18 cellular contexts compared by ENCODE assay signal in the genomic region with DNA sequence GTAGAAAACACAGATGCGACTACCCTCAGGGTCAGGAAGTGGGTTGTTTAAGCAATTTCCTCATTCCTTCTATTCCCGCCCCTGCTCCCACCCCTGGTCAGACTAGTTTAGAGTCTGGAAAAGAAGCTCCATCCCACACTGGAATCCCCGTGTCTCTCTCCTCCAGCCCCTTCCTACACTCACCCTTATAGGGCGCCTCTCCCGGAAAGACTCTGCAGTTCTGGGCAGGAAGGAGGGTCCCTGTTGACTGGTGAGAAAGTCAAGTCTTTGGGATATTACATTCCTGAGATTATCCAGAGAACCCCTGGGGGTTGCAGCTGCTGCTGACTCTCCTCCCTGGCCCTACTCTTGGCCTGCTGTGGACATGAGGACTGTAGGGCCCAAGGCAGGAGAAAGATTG. TPM values are rescaled to one million over a fixed set of nuclear protein-coding genes. Genes with fewer than 3 reads are reported as not detected.
A peak's percentile ranks its signal among the peaks of the same experiment; 100 is the strongest.
DNase-seq lines count a peak whose midpoint lies in the region; ATAC-seq and TF ChIP-seq lines count a peak whose summit lies in the region.
"Had no signal": no experiment of that assay in that cellular context is flagged by ENCODE, and none has a peak within 500 bp of the region (broad histone marks: within the 10 kb centered on the region; RNA-seq: fewer than 3 reads in every experiment).

No MANE protein-coding gene starts in this region.

- H3K4me3 Mint-ChIP-seq in endodermal cell, result no peak overlapping the region
- H3K4me3 Mint-ChIP-seq in immature natural killer cell, result no peak overlapping the region
- H3K4me3 Mint-ChIP-seq in activated T-helper 2 cell treated with anti-CD3 and anti-CD28 coated beads, Interferon-gamma antibody, Interleukin-2, Interleukin-4, amounts not matched to agents 10 μg/mL and 5 μg/mL and 100 μg/mL, durations not matched to agents 14 hours and 24 hours and 36 hours (ENCODE audit: low read depth), result no peak overlapping the region
- H3K4me3 Mint-ChIP-seq: activated naive CD4-positive, alpha-beta T cell treated with anti-CD3 and anti-CD28 coated beads for 36 hours; CD4-positive, alpha-beta T cell; effector memory CD8-positive, alpha-beta T cell; T-helper 1 cell treated with Interleukin-12 subunit alpha and Interleukin-12 subunit beta and Interleukin-4 antibody, amounts not matched to agents 30 μg/mL and 1 μg/mL, for 36 hours had no signal

- no peaks in the 10 kb centered on the region for H3K79me2 ChIP-seq in mesendoderm (ENCODE audit: control insufficient read depth, insufficient read depth, low read length)

- H3K4me2 ChIP-seq in BLaER1 treated with 17β-estradiol and CSF1 and Interleukin-3, amounts not matched to agents 10 nM and 100 nM, result peak overlapping the region in 8 of 11 experiments; percentile 35 to 75 (median 62); a peak in 16 of 22 replicates
- H3K4me2 ChIP-seq in mesendoderm (ENCODE audit: low read length), result no peak overlapping the region

- 77 to 100% methylated on average over 1 to 3 of the region's 5 CpGs for WGBS in endodermal cell (ENCODE audit: insufficient coverage in 1 of 2, insufficient read length in 1 of 2), 2 experiments
- WGBS in mesendoderm (ENCODE audit: extremely low coverage, insufficient coverage, low lambda C conversion rate), result no CpG with 5 or more reads among the region's 5 CpGs

- ATAC-seq in esophagus mucosa, result no peak
- ATAC-seq: effector memory CD8-positive, alpha-beta T cell had no signal

- H3K27me3 Mint-ChIP-seq in endodermal cell (ENCODE audit: insufficient read depth) (no peaks in the 10 kb centered on the region), immature natural killer cell (ENCODE audit: low read depth in 3 of 3) (peaks cover 0 to 10% (median 3%) of the 10 kb centered on the region in 3 donors)
- no peaks in the 10 kb centered on the region for H3K27me3 Mint-ChIP-seq in activated T-helper 2 cell treated with anti-CD3 and anti-CD28 coated beads, Interferon-gamma antibody, Interleukin-2, Interleukin-4, amounts not matched to agents 10 μg/mL and 5 μg/mL and 100 μg/mL, durations not matched to agents 14 hours and 24 hours and 36 hours (ENCODE audit: low read depth)
- H3K27me3 Mint-ChIP-seq: effector memory CD8-positive, alpha-beta T cell had no signal

- peak overlapping the region; percentile 49 for H3K56ac ChIP-seq in mesendoderm (ENCODE audit: low read length)

- H3K27me3 ChIP-seq in BLaER1 treated with 17β-estradiol and CSF1 and Interleukin-3, amounts not matched to agents 10 nM and 100 nM, result peaks cover 41 to 84% (median 70%) of the 10 kb centered on the region in 11 experiments
- H3K27me3 ChIP-seq in HUES48 (ENCODE audit: control insufficient read depth, insufficient read depth, low read length), result no peaks in the 10 kb centered on the region
- no peaks in the 10 kb centered on the region for H3K27me3 ChIP-seq in endodermal cell (ENCODE audit: control insufficient read depth, insufficient read depth, low read length, poor library complexity, severe bottlenecking)
- no peaks in the 10 kb centered on the region for H3K27me3 ChIP-seq in mesendoderm (ENCODE audit: insufficient read depth, low read length, poor library complexity)
- H3K27me3 ChIP-seq: neutrophil had no signal

- intact Hi-C loops in activated T-helper 2 cell treated with anti-CD3 and anti-CD28 coated beads, Interferon-gamma antibody, Interleukin-2, Interleukin-4, amounts not matched to agents 10 μg/mL and 5 μg/mL and 100 μg/mL, durations not matched to agents 14 hours and 24 hours and 36 hours (cut with micrococcal nuclease), result no loop called here

- H3K9me3 Mint-ChIP-seq in endodermal cell (peaks cover 71% of the 10 kb centered on the region), immature natural killer cell (peaks cover 0 to 2% (median 0%) of the 10 kb centered on the region in 6 donors)
- H3K9me3 Mint-ChIP-seq in activated T-helper 2 cell treated with anti-CD3 and anti-CD28 coated beads, Interferon-gamma antibody, Interleukin-2, Interleukin-4, amounts not matched to agents 10 μg/mL and 5 μg/mL and 100 μg/mL, durations not matched to agents 14 hours and 24 hours and 36 hours, result peaks cover 3% of the 10 kb centered on the region
- H3K9me3 Mint-ChIP-seq: activated naive CD4-positive, alpha-beta T cell treated with anti-CD3 and anti-CD28 coated beads for 36 hours; CD4-positive, alpha-beta T cell; effector memory CD8-positive, alpha-beta T cell; T-helper 1 cell treated with Interleukin-12 subunit alpha and Interleukin-12 subunit beta and Interleukin-4 antibody, amounts not matched to agents 30 μg/mL and 1 μg/mL, for 36 hours had no signal

- no peak overlapping the region for H4K5ac ChIP-seq in mesendoderm (ENCODE audit: low read length)

- no peak overlapping the region for H2BK5ac ChIP-seq in mesendoderm (ENCODE audit: low read length)

- no peak overlapping the region for H3K4me3 ChIP-seq in BLaER1 treated with 17β-estradiol and CSF1 and Interleukin-3, amounts not matched to agents 10 nM and 100 nM
- H3K4me3 ChIP-seq in HUES48 (ENCODE audit: low read depth, low read length) (no peak overlapping the region), endodermal cell (ENCODE audit: low read length) (no peak overlapping the region), mesendoderm (ENCODE audit: low read length) (no peak overlapping the region)

- no peaks in the 10 kb centered on the region for H3K36me3 ChIP-seq in BLaER1 treated with 17β-estradiol and CSF1 and Interleukin-3, amounts not matched to agents 10 nM and 100 nM
- no peaks in the 10 kb centered on the region for H3K36me3 ChIP-seq in HUES48 (ENCODE audit: control insufficient read depth, insufficient read depth, low read length)
- H3K36me3 ChIP-seq in endodermal cell (ENCODE audit: control insufficient read depth, insufficient read depth, low read length), result no peaks in the 10 kb centered on the region
- no peaks in the 10 kb centered on the region for H3K36me3 ChIP-seq in mesendoderm (ENCODE audit: control insufficient read depth, insufficient read depth, low read length)
- H3K36me3 ChIP-seq: neutrophil had no signal

- H3K4me1 Mint-ChIP-seq in endodermal cell, result no peaks in the 10 kb centered on the region
- no peaks in the 10 kb centered on the region for H3K4me1 Mint-ChIP-seq in immature natural killer cell
- H3K4me1 Mint-ChIP-seq in activated T-helper 2 cell treated with anti-CD3 and anti-CD28 coated beads, Interferon-gamma antibody, Interleukin-2, Interleukin-4, amounts not matched to agents 10 μg/mL and 5 μg/mL and 100 μg/mL, durations not matched to agents 14 hours and 24 hours and 36 hours (ENCODE audit: low read depth), result no peaks in the 10 kb centered on the region

- H3K36me3 Mint-ChIP-seq in endodermal cell (ENCODE audit: low read depth) (no peaks in the 10 kb centered on the region), immature natural killer cell (no peaks in the 10 kb centered on the region)
- no peaks in the 10 kb centered on the region for H3K36me3 Mint-ChIP-seq in activated T-helper 2 cell treated with anti-CD3 and anti-CD28 coated beads, Interferon-gamma antibody, Interleukin-2, Interleukin-4, amounts not matched to agents 10 μg/mL and 5 μg/mL and 100 μg/mL, durations not matched to agents 14 hours and 24 hours and 36 hours (ENCODE audit: low read depth)

- H4K8ac ChIP-seq in mesendoderm (ENCODE audit: low read depth, low read length), result no peak overlapping the region

- no peaks in the 10 kb centered on the region for H3K79me1 ChIP-seq in mesendoderm (ENCODE audit: low read length)

- H3K18ac ChIP-seq in mesendoderm (ENCODE audit: low read length), result no peak overlapping the region

- H3K9me3 ChIP-seq in BLaER1 treated with 17β-estradiol and CSF1 and Interleukin-3, amounts not matched to agents 10 nM and 100 nM (replicated peaks in 1 of 11), result no peaks in the 10 kb centered on the region
- H3K9me3 ChIP-seq in HUES48 (ENCODE audit: control insufficient read depth, insufficient read depth, low read length) (peaks cover 31% of the 10 kb centered on the region; the same call in 1 of the 2 replicates), endodermal cell (ENCODE audit: control insufficient read depth, low read length) (no peaks in the 10 kb centered on the region)
- H3K9me3 ChIP-seq: neutrophil had no signal

- no peak overlapping the region for H3K23ac ChIP-seq in mesendoderm (ENCODE audit: low read length)

- H2BK15ac ChIP-seq in mesendoderm (replicated peaks; ENCODE audit: low read depth), result no peak overlapping the region

- H2AK5ac ChIP-seq in mesendoderm (ENCODE audit: low read length), result no peak overlapping the region

- no peak overlapping the region for H2BK120ac ChIP-seq in mesendoderm (ENCODE audit: low read depth, low read length)

- no peak overlapping the region for H3K4ac ChIP-seq in mesendoderm (ENCODE audit: low read depth, low read length)

- DNase-seq in endodermal cell (peak; percentile 70), mesendoderm (peak; percentile 87), immature natural killer cell (no peak)
- DNase-seq in activated effector memory CD4-positive, alpha-beta T cell treated with Interleukin-2 at 50 U/mL for 16 hours, result no peak
- no peak for DNase-seq in activated T-helper 2 cell treated with anti-CD3 and anti-CD28 coated beads, Interferon-gamma antibody, Interleukin-2, Interleukin-4, amounts not matched to agents 10 μg/mL and 5 μg/mL and 100 μg/mL, durations not matched to agents 14 hours and 24 hours and 36 hours (ENCODE audit: low spot score)
- DNase-seq: activated CD4-positive, alpha-beta T cell treated with anti-CD3 and anti-CD28 coated beads, Interleukin-2, amount 50 U/mL, for 4 hours; activated naive CD4-positive, alpha-beta T cell treated with anti-CD3 and anti-CD28 coated beads for 36 hours; CD4-positive, alpha-beta T cell; effector memory CD8-positive, alpha-beta T cell; hippocampal formation; NCI-H69; SHP77 treated with DMSO at 0.1 percent for 48 hours had no signal

- H3K27ac ChIP-seq in BLaER1 treated with 17β-estradiol and CSF1 and Interleukin-3, amounts not matched to agents 10 nM and 100 nM, result peak overlapping the region in 6 of 11 experiments; percentile 42 to 63 (median 57); a peak in 12 of 22 replicates
- H3K27ac ChIP-seq in HUES48 (ENCODE audit: low read depth, low read length) (peak overlapping the region; percentile 17), endodermal cell (ENCODE audit: low read depth, low read length) (no peak overlapping the region), mesendoderm (ENCODE audit: low read depth, low read length) (peak overlapping the region; percentile 78)
- H3K27ac ChIP-seq: neutrophil, VCaP had no signal

- no peaks in the 10 kb centered on the region for H4K20me1 ChIP-seq in BLaER1 treated with 17β-estradiol and CSF1 and Interleukin-3, amounts not matched to agents 10 nM and 100 nM

- peak overlapping the region; percentile 29 for H3K27ac Mint-ChIP-seq in endodermal cell
- no peak overlapping the region for H3K27ac Mint-ChIP-seq in immature natural killer cell
- H3K27ac Mint-ChIP-seq in activated T-helper 2 cell treated with anti-CD3 and anti-CD28 coated beads, Interferon-gamma antibody, Interleukin-2, Interleukin-4, amounts not matched to agents 10 μg/mL and 5 μg/mL and 100 μg/mL, durations not matched to agents 14 hours and 24 hours and 36 hours, result no peak overlapping the region
- H3K27ac Mint-ChIP-seq: activated naive CD4-positive, alpha-beta T cell treated with anti-CD3 and anti-CD28 coated beads for 36 hours; CD4-positive, alpha-beta T cell; effector memory CD8-positive, alpha-beta T cell; T-helper 1 cell treated with Interleukin-12 subunit alpha and Interleukin-12 subunit beta and Interleukin-4 antibody, amounts not matched to agents 30 μg/mL and 1 μg/mL, for 36 hours had no signal

- no peak overlapping the region for H3K9ac ChIP-seq in BLaER1 treated with 17β-estradiol and CSF1 and Interleukin-3, amounts not matched to agents 10 nM and 100 nM
- H3K9ac ChIP-seq in HUES48 (ENCODE audit: low read depth, low read length), result no peak overlapping the region
- no peak overlapping the region for H3K9ac ChIP-seq in endodermal cell (ENCODE audit: extremely low read depth, low read length, poor library complexity, severe bottlenecking)
- no peak overlapping the region for H3K9ac ChIP-seq in mesendoderm (ENCODE audit: low read length)

- no peak for TF ChIP-seq CTCF in endodermal cell (conservative IDR thresholded peaks at IDR 0.05)

- peaks cover 0 to 24% (median 18%) of the 10 kb centered on the region in 10 experiments; a peak in 14 of 20 replicates for H3K4me1 ChIP-seq in BLaER1 treated with 17β-estradiol and CSF1 and Interleukin-3, amounts not matched to agents 10 nM and 100 nM
- H3K4me1 ChIP-seq in HUES48 (ENCODE audit: control insufficient read depth, insufficient read depth, low read length), result peaks cover 4% of the 10 kb centered on the region; the same call in 1 of the 2 replicates
- H3K4me1 ChIP-seq in endodermal cell (ENCODE audit: control insufficient read depth, insufficient read depth, low read length), result no peaks in the 10 kb centered on the region
- no peaks in the 10 kb centered on the region for H3K4me1 ChIP-seq in mesendoderm (ENCODE audit: control insufficient read depth, low read depth, low read length)

RNA-seq across cellular contexts. Expression of gene STARD8, which starts 11.9 kb away (rescaled TPM):
- 1 to 10 TPM; 1.5 to 1.8 TPM for total RNA-seq in endodermal cell
- 3.1 TPM for polyA plus RNA-seq in endodermal cell (2013, experiment 1 of 2)
- 2.7 TPM for polyA plus RNA-seq in endodermal cell (2013, experiment 2 of 2)
- 5.1 TPM for polyA plus RNA-seq in mesendoderm (2013, experiment 1 of 2)
- polyA plus RNA-seq in mesendoderm (2013, experiment 2 of 2), result 5.0 TPM
- polyA plus RNA-seq in immature natural killer cell, result under 1 TPM in 2 of 3 donors, not detected in 1; 0.22 to 0.27 TPM
- total RNA-seq in esophagus mucosa, result 0.96 TPM
- 7.5 and 7.9 TPM in 2 replicates for total RNA-seq in activated T-helper 2 cell treated with anti-CD3 and anti-CD28 coated beads, Interferon-gamma antibody, Interleukin-2, Interleukin-4, amounts not matched to agents 10 μg/mL and 5 μg/mL and 100 μg/mL, durations not matched to agents 14 hours and 24 hours and 36 hours

Comparison
In these comparisons a context has a peak if more than half of its experiments do, and no peak if none do; other contexts are left out.
1. DNase-seq: peak in endodermal cell (single experiment) and mesendoderm (single experiment); none in immature natural killer cell (0 of 3), activated effector memory CD4-positive, alpha-beta T cell treated with Interleukin-2 at 50 U/mL for 16 hours (single experiment) and activated T-helper 2 cell treated with anti-CD3 and anti-CD28 coated beads, Interferon-gamma antibody, Interleukin-2, Interleukin-4, amounts not matched to agents 10 μg/mL and 5 μg/mL and 100 μg/mL, durations not matched to agents 14 hours and 24 hours and 36 hours (single experiment).